Comparison of ENCODE assay signal across 8 cellular contexts in the genomic region with DNA sequence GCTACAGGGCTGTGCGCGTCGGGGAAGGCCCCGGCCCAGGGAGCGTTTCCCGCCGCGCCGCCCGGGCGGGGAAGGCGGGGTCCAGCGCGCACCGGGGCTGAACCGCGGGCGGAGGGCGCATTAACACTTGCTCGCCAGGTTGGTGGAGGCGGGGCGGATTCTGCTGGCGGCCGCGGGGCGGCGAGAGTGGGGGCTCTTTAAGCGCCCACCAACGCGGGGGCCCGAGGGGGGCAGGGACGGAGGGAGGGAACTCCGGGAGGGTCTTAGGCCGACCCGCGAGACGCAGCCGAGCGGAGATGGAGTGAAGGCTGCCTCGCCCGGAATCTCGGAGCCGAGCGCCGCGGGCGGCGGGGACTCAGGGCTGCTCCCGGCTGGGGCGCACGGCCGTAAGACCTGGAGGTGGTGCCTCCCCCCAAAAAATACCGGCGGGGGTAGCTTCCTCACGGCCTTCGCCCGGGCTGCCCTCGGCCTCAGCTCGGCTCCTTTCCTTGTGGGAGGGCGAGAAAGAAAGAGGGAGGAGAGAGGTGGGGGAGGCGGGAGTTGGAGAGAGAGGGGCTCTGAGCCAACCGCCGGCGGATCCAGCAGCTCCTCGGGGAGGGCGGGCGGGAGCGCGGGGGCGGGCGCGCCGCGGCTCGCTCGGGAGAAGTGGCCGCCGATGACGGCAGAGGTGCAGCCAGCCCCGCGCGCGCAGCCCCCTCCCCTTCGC. TPM values are rescaled to one million over a fixed set of nuclear protein-coding genes. Genes with fewer than 3 reads are reported as not detected.
A peak's percentile ranks its signal among the peaks of the same experiment; 100 is the strongest.
DNase-seq lines count a peak whose midpoint lies in the region; ATAC-seq and TF ChIP-seq lines count a peak whose summit lies in the region.

No MANE protein-coding gene starts in this region.

- POLR2A ChIA-PET in CD8-positive, alpha-beta memory T cell (lab: Charles Lee), result no interaction called here

- no peaks in the 10 kb centered on the region for H3K79me2 ChIP-seq in parathyroid adenoma

- no peaks in the 10 kb centered on the region for H3K4me1 ChIP-seq in parathyroid adenoma
- no peaks in the 10 kb centered on the region for H3K4me1 ChIP-seq in CD8-positive, alpha-beta memory T cell (ENCODE audit: insufficient read depth, low read length)

- ATAC-seq in HG03460 (IDR thresholded peaks at IDR 0.05; ENCODE audit: unreplicated experiment) (no peak), HG03159 (IDR thresholded peaks at IDR 0.05; ENCODE audit: unreplicated experiment) (no peak)

- no peak overlapping the region for H3K27ac Mint-ChIP-seq in CD8-positive, alpha-beta memory T cell

- peaks cover 38 to 65% of the 10 kb centered on the region in 2 donors for H3K27me3 Mint-ChIP-seq in CD8-positive, alpha-beta memory T cell

- peak overlapping the region; percentile 47 for H3K4me3 ChIP-seq in parathyroid adenoma (ENCODE audit: low read depth, low read length)
- H3K4me3 ChIP-seq in CD8-positive, alpha-beta memory T cell (ENCODE audit: low read length), result no peak overlapping the region

- peak overlapping the region; percentile 69 for H3K27ac ChIP-seq in parathyroid adenoma
- H3K27ac ChIP-seq in CD8-positive, alpha-beta memory T cell (ENCODE audit: low read depth, low read length), result no peak overlapping the region

- H3K36me3 Mint-ChIP-seq in CD8-positive, alpha-beta memory T cell, result peaks cover 0 to 2% (median 0%) of the 10 kb centered on the region in 3 donors

- H3K9me3 Mint-ChIP-seq in CD8-positive, alpha-beta memory T cell, result peaks cover 0 to 1% (median 0%) of the 10 kb centered on the region in 5 donors

- H3K27me3 ChIP-seq in parathyroid adenoma (ENCODE audit: control insufficient read depth, insufficient read depth, low read length), result peaks cover 15% of the 10 kb centered on the region
- peaks cover 19% of the 10 kb centered on the region for H3K27me3 ChIP-seq in CD8-positive, alpha-beta memory T cell (ENCODE audit: insufficient read depth, low read length, poor library complexity, severe bottlenecking)

- no peaks in the 10 kb centered on the region for H3K9me3 ChIP-seq in parathyroid adenoma (ENCODE audit: control insufficient read depth, low read length)
- no peaks in the 10 kb centered on the region for H3K9me3 ChIP-seq in CD8-positive, alpha-beta memory T cell (ENCODE audit: low read length)

- peak overlapping the region in 1 of 7 donors; percentile 83 for H3K4me3 Mint-ChIP-seq in CD8-positive, alpha-beta memory T cell

- no peak overlapping the region for H3K9ac ChIP-seq in parathyroid adenoma

- TF ChIP-seq CTCF in parathyroid adenoma (IDR thresholded peaks at IDR 0.05), result no peak

- H3K4me1 Mint-ChIP-seq in CD8-positive, alpha-beta memory T cell, result peaks cover 29 to 46% (median 30%) of the 10 kb centered on the region in 3 donors

- H2AFZ ChIP-seq in parathyroid adenoma, result peak overlapping the region; percentile 73

- peak overlapping the region; percentile 78 for H3K4me2 ChIP-seq in parathyroid adenoma (ENCODE audit: low read length)

- DNase-seq in ELF-1 (ENCODE audit: low read depth, low spot score), result peak; percentile 72
- DNase-seq in fibroblast of the conjunctiva (ENCODE audit: low read depth), result peak; percentile 75
- no peak for DNase-seq in HuH-7 (ENCODE audit: low spot score)
- DNase-seq in CD8-positive, alpha-beta memory T cell, result no peak

- no peaks in the 10 kb centered on the region for H3K36me3 ChIP-seq in parathyroid adenoma (ENCODE audit: control insufficient read depth, insufficient read depth, low read length)
- H3K36me3 ChIP-seq in CD8-positive, alpha-beta memory T cell (ENCODE audit: insufficient read depth, low read length), result no peaks in the 10 kb centered on the region

- CTCF ChIA-PET in CD8-positive, alpha-beta memory T cell (lab: Charles Lee), result no interaction called here

TF ChIP-seq in PFSK-1, 5 proteins besides CTCF, POLR2A, EP300 and RAD21:
- TF ChIP-seq TAF1 (IDR thresholded peaks at IDR 0.05; ENCODE audit: borderline replicate concordance, insufficient read depth, low read length) (0 out of 2 replicates have a peak, but pooled peaks have one; percentile 16), FOXP2 (optimal IDR thresholded peaks at IDR 0.05; ENCODE audit: borderline replicate concordance, extremely low read depth, extremely low read length, insufficient read depth) (no peak), SIN3A (IDR thresholded peaks at IDR 0.05; ENCODE audit: borderline replicate concordance, insufficient read depth, low read length) (no peak), POLR2AphosphoS5 (IDR thresholded peaks at IDR 0.05; ENCODE audit: low read depth, low read length) (0 out of 2 replicates have a peak, but pooled peaks have one; percentile 6)
- TF ChIP-seq, protein P1, sequence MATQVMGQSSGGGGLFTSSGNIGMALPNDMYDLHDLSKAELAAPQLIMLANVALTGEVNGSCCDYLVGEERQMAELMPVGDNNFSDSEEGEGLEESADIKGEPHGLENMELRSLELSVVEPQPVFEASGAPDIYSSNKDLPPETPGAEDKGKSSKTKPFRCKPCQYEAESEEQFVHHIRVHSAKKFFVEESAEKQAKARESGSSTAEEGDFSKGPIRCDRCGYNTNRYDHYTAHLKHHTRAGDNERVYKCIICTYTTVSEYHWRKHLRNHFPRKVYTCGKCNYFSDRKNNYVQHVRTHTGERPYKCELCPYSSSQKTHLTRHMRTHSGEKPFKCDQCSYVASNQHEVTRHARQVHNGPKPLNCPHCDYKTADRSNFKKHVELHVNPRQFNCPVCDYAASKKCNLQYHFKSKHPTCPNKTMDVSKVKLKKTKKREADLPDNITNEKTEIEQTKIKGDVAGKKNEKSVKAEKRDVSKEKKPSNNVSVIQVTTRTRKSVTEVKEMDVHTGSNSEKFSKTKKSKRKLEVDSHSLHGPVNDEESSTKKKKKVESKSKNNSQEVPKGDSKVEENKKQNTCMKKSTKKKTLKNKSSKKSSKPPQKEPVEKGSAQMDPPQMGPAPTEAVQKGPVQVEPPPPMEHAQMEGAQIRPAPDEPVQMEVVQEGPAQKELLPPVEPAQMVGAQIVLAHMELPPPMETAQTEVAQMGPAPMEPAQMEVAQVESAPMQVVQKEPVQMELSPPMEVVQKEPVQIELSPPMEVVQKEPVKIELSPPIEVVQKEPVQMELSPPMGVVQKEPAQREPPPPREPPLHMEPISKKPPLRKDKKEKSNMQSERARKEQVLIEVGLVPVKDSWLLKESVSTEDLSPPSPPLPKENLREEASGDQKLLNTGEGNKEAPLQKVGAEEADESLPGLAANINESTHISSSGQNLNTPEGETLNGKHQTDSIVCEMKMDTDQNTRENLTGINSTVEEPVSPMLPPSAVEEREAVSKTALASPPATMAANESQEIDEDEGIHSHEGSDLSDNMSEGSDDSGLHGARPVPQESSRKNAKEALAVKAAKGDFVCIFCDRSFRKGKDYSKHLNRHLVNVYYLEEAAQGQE (IDR thresholded peaks at IDR 0.05; ENCODE audit: insufficient read depth in 1 of 2, low read depth in 2 of 2, low read length in 2 of 2), result no peak

RNA-seq across cellular contexts. Expression of a gene that starts 0.4 kb away (rescaled TPM):
- polyA plus RNA-seq in PFSK-1 (2012; ENCODE audit: insufficient read length, low read depth), result 12.6 TPM
- total RNA-seq in CD8-positive, alpha-beta memory T cell, result not detected
- not detected for polyA plus RNA-seq in CD8-positive, alpha-beta memory T cell

RNA-seq across cellular contexts. Expression of a gene that starts 45.1 kb away (rescaled TPM):
- polyA plus RNA-seq in PFSK-1 (2012; ENCODE audit: insufficient read length, low read depth), result 10.6 TPM
- 10 to 100 TPM; 21.9 to 25.0 TPM for total RNA-seq in CD8-positive, alpha-beta memory T cell
- polyA plus RNA-seq in CD8-positive, alpha-beta memory T cell, result 23.0 TPM

RNA-seq across cellular contexts. Expression of a gene that starts 56.7 kb away (rescaled TPM):
- 20.8 TPM for polyA plus RNA-seq in PFSK-1 (2012; ENCODE audit: insufficient read length, low read depth)
- total RNA-seq in CD8-positive, alpha-beta memory T cell, result not detected
- polyA plus RNA-seq in CD8-positive, alpha-beta memory T cell, result not detected

Comparison
In these comparisons a context has a peak if more than half of its experiments do, and no peak if none do; other contexts are left out.
1. DNase-seq: peak in ELF-1 (single experiment) and fibroblast of the conjunctiva (single experiment); none in HuH-7 (single experiment) and CD8-positive, alpha-beta memory T cell (0 of 5).